In the genomic region with DNA sequence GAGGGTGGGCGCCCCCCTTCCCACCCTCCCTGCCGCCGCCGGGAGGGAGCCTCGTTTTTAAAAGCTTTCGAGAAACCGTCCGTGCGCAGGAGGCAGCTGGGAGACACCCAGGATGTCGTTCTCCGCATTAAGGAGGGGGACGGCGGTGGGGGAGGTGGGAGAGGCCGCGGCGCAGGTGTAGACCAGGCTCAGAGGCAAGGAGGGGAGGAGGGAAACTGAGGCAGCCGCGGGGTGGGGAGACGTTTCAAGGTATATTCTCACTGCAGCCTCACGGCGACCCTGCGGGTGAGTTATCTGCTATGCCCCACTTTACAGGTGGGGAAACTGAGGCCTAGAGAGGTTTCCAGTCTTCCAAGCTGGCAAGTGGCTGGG, we compare ENCODE assay signal across 24 cellular contexts. TPM values are rescaled to one million over a fixed set of nuclear protein-coding genes. Genes with fewer than 3 reads are reported as not detected.
DNase-seq lines count a peak whose midpoint lies in the region; ATAC-seq and TF ChIP-seq lines count a peak whose summit lies in the region.
"Had no signal": no experiment of that assay in that cellular context is flagged by ENCODE, and none has a peak within 500 bp of the region (broad histone marks: within the 10 kb centered on the region; RNA-seq: fewer than 3 reads in every experiment).

No MANE protein-coding gene starts in this region.

- peaks cover 34% of the 10 kb centered on the region for H3K27me3 ChIP-seq in GM23338 (ENCODE audit: insufficient read depth)
- peaks cover 3% of the 10 kb centered on the region for H3K27me3 ChIP-seq in prostate gland (replicated peaks; ENCODE audit: insufficient read depth)

- peak overlapping the region; percentile 23; the same call in 1 of the 3 replicates for H3K4me3 Mint-ChIP-seq in GM23338
- H3K4me3 Mint-ChIP-seq in WTC11: peak overlapping the region; percentile 22; the same call in 1 of the 2 replicates
- no peak overlapping the region for H3K4me3 Mint-ChIP-seq in activated T-cell treated with anti-CD3 and anti-CD28 coated beads, Interleukin-2, amount 50 U/mL, for 4 hours
- no peak overlapping the region for H3K4me3 Mint-ChIP-seq in effector memory CD8-positive, alpha-beta T cell
- H3K4me3 Mint-ChIP-seq: activated CD4-positive, alpha-beta memory T cell treated with anti-CD3 and anti-CD28 coated beads for 36 hours; dendritic cell treated with granulocyte-macrophage colony-stimulating factor and Interleukin-4, amounts not matched to agents 40 ng/mL and 50 ng/mL, for 4 days; stimulated activated naive CD8-positive, alpha-beta T cell treated with anti-CD3 and anti-CD28 coated beads, Interleukin-15, Interleukin-2, amounts not matched to agents 100 ng/mL and 50 ng/mL, for 24 hours had no signal

- intact Hi-C loops in prostate gland (cut with DNase I): no loop called here

- H3F3A ChIP-seq in GM23338 (replicated peaks; ENCODE audit: low read depth): peaks cover 5% of the 10 kb centered on the region; the same call in 1 of the 2 replicates

- H3K27me3 Mint-ChIP-seq in GM23338 (ENCODE audit: insufficient read depth, low read depth, poor library complexity) (peaks cover 51% of the 10 kb centered on the region), WTC11 (ENCODE audit: low read depth) (peaks cover 51% of the 10 kb centered on the region)
- peaks cover 47% of the 10 kb centered on the region for H3K27me3 Mint-ChIP-seq in activated T-cell treated with anti-CD3 and anti-CD28 coated beads, Interleukin-2, amount 50 U/mL, for 4 hours (ENCODE audit: low read depth)
- H3K27me3 Mint-ChIP-seq in effector memory CD8-positive, alpha-beta T cell: peaks cover 22 to 71% of the 10 kb centered on the region in 2 donors

- H3K36me3 Mint-ChIP-seq in GM23338 (ENCODE audit: low read depth): no peaks in the 10 kb centered on the region
- H3K36me3 Mint-ChIP-seq in WTC11: no peaks in the 10 kb centered on the region
- H3K36me3 Mint-ChIP-seq in activated T-cell treated with anti-CD3 and anti-CD28 coated beads, Interleukin-2, amount 50 U/mL, for 4 hours (ENCODE audit: insufficient read depth): no peaks in the 10 kb centered on the region
- peaks cover 10% of the 10 kb centered on the region for H3K36me3 Mint-ChIP-seq in effector memory CD8-positive, alpha-beta T cell (ENCODE audit: insufficient read depth)
- H3K36me3 Mint-ChIP-seq: activated CD4-positive, alpha-beta memory T cell treated with anti-CD3 and anti-CD28 coated beads for 36 hours; activated naive CD4-positive, alpha-beta T cell treated with anti-CD3 and anti-CD28 coated beads, Interleukin-2, amount 50 U/mL, for 72 hours; brain had no signal

- no peaks in the 10 kb centered on the region for H3K9me3 Mint-ChIP-seq in GM23338
- H3K9me3 Mint-ChIP-seq in WTC11: no peaks in the 10 kb centered on the region
- no peaks in the 10 kb centered on the region for H3K9me3 Mint-ChIP-seq in activated T-cell treated with anti-CD3 and anti-CD28 coated beads, Interleukin-2, amount 50 U/mL, for 4 hours
- H3K9me3 Mint-ChIP-seq in effector memory CD8-positive, alpha-beta T cell: no peaks in the 10 kb centered on the region
- H3K9me3 Mint-ChIP-seq: activated CD4-positive, alpha-beta memory T cell treated with anti-CD3 and anti-CD28 coated beads for 36 hours; activated naive CD4-positive, alpha-beta T cell treated with anti-CD3 and anti-CD28 coated beads, Interleukin-2, amount 50 U/mL, for 72 hours; dendritic cell treated with granulocyte-macrophage colony-stimulating factor and Interleukin-4, amounts not matched to agents 40 ng/mL and 50 ng/mL, for 4 days; stimulated activated naive CD8-positive, alpha-beta T cell treated with anti-CD3 and anti-CD28 coated beads, Interleukin-15, Interleukin-2, amounts not matched to agents 100 ng/mL and 50 ng/mL, for 24 hours had no signal

- H3K4me1 Mint-ChIP-seq in GM23338 (peaks cover 27% of the 10 kb centered on the region), WTC11 (peaks cover 24% of the 10 kb centered on the region)
- H3K4me1 Mint-ChIP-seq in activated T-cell treated with anti-CD3 and anti-CD28 coated beads, Interleukin-2, amount 50 U/mL, for 4 hours (ENCODE audit: low read depth): no peaks in the 10 kb centered on the region
- H3K4me1 Mint-ChIP-seq in effector memory CD8-positive, alpha-beta T cell (ENCODE audit: low read depth in 2 of 2): peaks cover 4 to 6% of the 10 kb centered on the region in 2 donors

- no peaks in the 10 kb centered on the region for H3K36me3 ChIP-seq in GM23338 (ENCODE audit: insufficient read depth)
- no peaks in the 10 kb centered on the region for H3K36me3 ChIP-seq in prostate gland
- H3K36me3 ChIP-seq: BLaER1 treated with 17β-estradiol and CSF1 and Interleukin-3, amounts not matched to agents 10 nM and 100 nM; lower lobe of right lung; pancreas; sigmoid colon had no signal

- 7% methylated on average over 22 of the region's 22 CpGs for WGBS in prostate gland

- no peak overlapping the region for H3K27ac ChIP-seq in GM23338 (ENCODE audit: low read depth)
- no peak overlapping the region for H3K27ac ChIP-seq in prostate gland
- H3K27ac ChIP-seq: BLaER1 treated with 17β-estradiol and CSF1 and Interleukin-3, amounts not matched to agents 10 nM and 100 nM; lower lobe of right lung; pancreas; sigmoid colon had no signal

- POLR2A ChIA-PET in WTC11 (lab: Charles Lee): no interaction called here

- H3K27ac Mint-ChIP-seq in GM23338 (no peak overlapping the region), WTC11 (no peak overlapping the region)
- no peak overlapping the region for H3K27ac Mint-ChIP-seq in effector memory CD8-positive, alpha-beta T cell
- H3K27ac Mint-ChIP-seq: activated CD4-positive, alpha-beta memory T cell treated with anti-CD3 and anti-CD28 coated beads for 36 hours; activated naive CD4-positive, alpha-beta T cell treated with anti-CD3 and anti-CD28 coated beads, Interleukin-2, amount 50 U/mL, for 72 hours; brain; dendritic cell treated with granulocyte-macrophage colony-stimulating factor and Interleukin-4, amounts not matched to agents 40 ng/mL and 50 ng/mL, for 4 days; stimulated activated naive CD8-positive, alpha-beta T cell treated with anti-CD3 and anti-CD28 coated beads, Interleukin-15, Interleukin-2, amounts not matched to agents 100 ng/mL and 50 ng/mL, for 24 hours had no signal

- H3K4me1 ChIP-seq in GM23338 (ENCODE audit: insufficient read depth) (peaks cover 26% of the 10 kb centered on the region), prostate gland (replicated peaks) (no peaks in the 10 kb centered on the region)

- no peaks in the 10 kb centered on the region for H3K79me2 ChIP-seq in GM23338 (replicated peaks; ENCODE audit: insufficient read depth)

- H3K9me2 ChIP-seq in GM23338 (ENCODE audit: insufficient read depth): no peaks in the 10 kb centered on the region

- no peak for TF ChIP-seq POLR2A in prostate gland (IDR thresholded peaks at IDR 0.05)

- TF ChIP-seq CTCF in GM23338 (conservative IDR thresholded peaks at IDR 0.05; ENCODE audit: low read depth in 2 of 2): no peak
- no peak for TF ChIP-seq CTCF in WTC11 (IDR thresholded peaks at IDR 0.05)
- no peak for TF ChIP-seq CTCF in fibroblast of villous mesenchyme (IDR thresholded peaks at IDR 0.05; ENCODE audit: insufficient read depth, low read depth, low read length)
- no peak for TF ChIP-seq CTCF in prostate gland (IDR thresholded peaks at IDR 0.05)

- DNase-seq in GM23338 (ENCODE audit: low spot score) (no peak), WTC11 (ENCODE audit: low spot score) (no peak), fibroblast of villous mesenchyme (ENCODE audit: low read depth) (no peak), prostate gland (ENCODE audit: low spot score) (no peak), NCI-H69 (lab: John Stamatoyannopoulos, UW) (no peak)
- no peak for DNase-seq in activated T-cell treated with anti-CD3 and anti-CD28 coated beads, Interleukin-2, amount 50 U/mL, for 4 hours
- DNase-seq in effector memory CD8-positive, alpha-beta T cell: no peak
- DNase-seq: activated CD4-positive, alpha-beta memory T cell treated with anti-CD3 and anti-CD28 coated beads for 36 hours; activated T-cell treated with anti-CD3 and anti-CD28 coated beads, Interleukin-2, amount 50 U/mL, for 1 hour; GOT3; lower lobe of right lung; NCI-H82; OCI-M1; SHP77 treated with DMSO at 0.1 percent for 48 hours; sigmoid colon; stimulated activated CD4-positive, alpha-beta T cell treated with anti-CD3 and anti-CD28 coated beads, Interleukin-1b, Interleukin-23, amount 100 ng/mL, for 48 hours; trophoblast cell had no signal

- no peaks in the 10 kb centered on the region for H3K9me3 ChIP-seq in prostate gland
- H3K9me3 ChIP-seq: BLaER1 treated with 17β-estradiol and CSF1 and Interleukin-3, amounts not matched to agents 10 nM and 100 nM; lower lobe of right lung; pancreas; sigmoid colon had no signal

- H4K20me1 ChIP-seq in GM23338 (replicated peaks; ENCODE audit: insufficient read depth): no peaks in the 10 kb centered on the region

- H3K4me3 ChIP-seq in GM23338 (peak overlapping the region; percentile 63), fibroblast of villous mesenchyme (ENCODE audit: low read depth, low read length) (peak overlapping the region; percentile 17), prostate gland (peak overlapping the region; percentile 9 to 23)
- H3K4me3 ChIP-seq: BLaER1 treated with 17β-estradiol and CSF1 and Interleukin-3, amounts not matched to agents 10 nM and 100 nM; lower lobe of right lung; sigmoid colon had no signal

- CTCF ChIA-PET in WTC11 (lab: Charles Lee): interaction anchor here (0.6 to 2.5 kb wide), 7 partner anchors 9 to 267 kb away, joined by 3 to 11 read pairs (median 5); no protein-coding TSS in a partner anchor

- H3K4me2 ChIP-seq in GM23338: peak overlapping the region; percentile 85
- H3K4me2 ChIP-seq: BLaER1 treated with 17β-estradiol and CSF1 and Interleukin-3, amounts not matched to agents 10 nM and 100 nM had no signal

- peak; percentile 41; the same call in 2 of the 3 replicates for ATAC-seq in GM23338
- ATAC-seq in WTC11: peak; percentile 24
- no peak for ATAC-seq in activated T-cell treated with anti-CD3 and anti-CD28 coated beads, Interleukin-2, amount 50 U/mL, for 4 hours
- no peak for ATAC-seq in GM21447 (IDR thresholded peaks at IDR 0.05; ENCODE audit: unreplicated experiment)
- no peak for ATAC-seq in effector memory CD8-positive, alpha-beta T cell (replicated peaks)
- ATAC-seq: activated naive CD4-positive, alpha-beta T cell treated with anti-CD3 and anti-CD28 coated beads, Interleukin-2, amount 50 U/mL, for 72 hours; lower lobe of right lung had no signal

- peak overlapping the region; percentile 72; the same call in 1 of the 2 replicates for H2AFZ ChIP-seq in GM23338

TF ChIP-seq in GM23338, 12 proteins besides CTCF, POLR2A, EP300 and RAD21 (continues in another document):
- TF ChIP-seq EZH2 (IDR thresholded peaks at IDR 0.05; ENCODE audit: low read depth, unreplicated experiment): no peak
- TF ChIP-seq ZNF331 (CRISPR knock-in tag; IDR thresholded peaks at IDR 0.05; ENCODE audit: low read depth): no peak

RNA-seq across cellular contexts. Expression of a gene that starts 42.7 kb away (rescaled TPM):
- not detected in 2 replicates for total RNA-seq in GM23338 (2014; rRNA removed; shearing (Covaris generic))
- polyA plus RNA-seq in GM23338 (2016; fragmentation: Nextera tagmentation; extraction: Ambion mirVana): not detected in 2 replicates
- total RNA-seq in WTC11 (2021) (0.11 to 0.16 TPM (median 0.15 TPM) in 3 replicates), fibroblast of villous mesenchyme (under 0.01 TPM in 2 replicates), prostate gland (1 to 10 TPM; 4.7 to 5.5 TPM)
- total RNA-seq in activated T-cell treated with anti-CD3 and anti-CD28 coated beads, Interleukin-2, amount 50 U/mL, for 4 hours: 10 to 100 TPM in 1 of 3 donors, 1 to 10 TPM in 2; 9.0 to 10.9 (median 9.7) TPM

Comparison
In these comparisons a context has a peak if more than half of its experiments do, and no peak if none do; other contexts are left out.
1. ATAC-seq: peak in GM23338 (single experiment) and WTC11 (single experiment); none in activated T-cell treated with anti-CD3 and anti-CD28 coated beads, Interleukin-2, amount 50 U/mL, for 4 hours (0 of 2), GM21447 (single experiment) and effector memory CD8-positive, alpha-beta T cell (single experiment).
2. H3K4me3 Mint-ChIP-seq: peak in GM23338 (single experiment) and WTC11 (single experiment); none in activated T-cell treated with anti-CD3 and anti-CD28 coated beads, Interleukin-2, amount 50 U/mL, for 4 hours (single experiment) and effector memory CD8-positive, alpha-beta T cell (0 of 2).
3. Peak in every context shown above with its lines, with median percentiles within 50 percentile points of each other: H3K4me3 ChIP-seq.